In the genomic region with DNA sequence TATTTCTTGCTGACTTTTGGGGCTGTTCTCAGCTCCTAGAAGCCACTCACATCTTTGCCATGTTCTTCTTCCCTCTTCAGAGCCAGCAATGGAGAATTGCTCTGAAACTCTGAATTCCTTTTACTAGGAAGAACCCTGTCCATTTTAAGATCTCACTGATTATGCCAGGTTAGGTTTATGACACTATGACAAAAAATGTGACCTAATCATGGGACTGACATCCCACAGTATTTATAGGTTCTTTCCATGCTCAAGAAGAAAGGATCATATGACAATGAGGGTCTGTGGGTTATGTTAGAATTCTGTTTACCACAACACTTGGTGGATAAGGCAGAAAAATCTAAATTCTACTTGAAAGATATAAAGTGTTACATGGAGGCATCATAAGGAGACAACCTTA, we compare ENCODE assay signal across 8 cellular contexts.
"Had no signal": no experiment of that assay in that cellular context is flagged by ENCODE, and none has a peak within 500 bp of the region (broad histone marks: within the 10 kb centered on the region; RNA-seq: fewer than 3 reads in every experiment).

No MANE protein-coding gene starts in this region.

- H2AFZ ChIP-seq: GM23248 had no signal

- ATAC-seq: HCT116, HepG2 had no signal

- H3K4me1 ChIP-seq: HAP-1 had no signal

- FAIRE-seq: HepG2 had no signal

- H3K9ac ChIP-seq: GM23248 had no signal

- H3K4me3 ChIP-seq: GM23248, HAP-1 had no signal

- H3K36me3 ChIP-seq: HAP-1 had no signal

- DNase-seq: GM23248, GOT3, H7, HFFc6 had no signal

- H3K27ac ChIP-seq: GM23248, HL-60 had no signal

- H3K9me3 ChIP-seq: HAP-1 had no signal
